ENCODE assay signal across 19 cellular contexts in the genomic region with DNA sequence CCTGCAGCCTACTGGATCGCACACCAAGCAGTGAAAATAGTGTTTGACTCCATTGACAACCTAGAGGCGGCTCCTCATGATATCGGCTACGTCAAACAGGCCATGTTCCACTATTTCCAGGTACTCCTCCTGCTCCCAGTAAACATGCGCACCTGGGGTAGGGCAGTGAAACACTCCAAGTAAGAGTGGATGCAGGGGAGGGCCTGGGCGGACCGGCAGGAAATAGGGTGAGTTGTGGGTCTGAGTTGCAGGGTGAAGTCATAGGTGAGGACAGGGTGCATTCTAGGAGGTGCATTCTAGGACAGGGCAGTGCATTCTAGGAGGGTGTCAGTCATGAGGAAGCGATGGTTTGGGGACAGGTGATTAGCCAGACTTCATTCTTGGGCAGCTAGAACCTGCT. TPM values are rescaled to one million over a fixed set of nuclear protein-coding genes. Genes with fewer than 3 reads are reported as not detected.
DNase-seq lines count a peak whose midpoint lies in the region; ATAC-seq and TF ChIP-seq lines count a peak whose summit lies in the region.
"Had no signal": no experiment of that assay in that cellular context is flagged by ENCODE, and none has a peak within 500 bp of the region (broad histone marks: within the 10 kb centered on the region; RNA-seq: fewer than 3 reads in every experiment).

No MANE protein-coding gene starts in this region.

- H3K27ac Mint-ChIP-seq in activated T-cell treated with anti-CD3 and anti-CD28 coated beads, Interleukin-2, amount 50 U/mL, for 24 hours, result peak overlapping the region; percentile 78
- H3K27ac Mint-ChIP-seq in activated B cell treated with CpG ODN at 0.5 μM for 24 hours (peak overlapping the region; percentile 99), endothelial cell (ENCODE audit: unreplicated experiment) (peak overlapping the region; percentile 49)
- H3K27ac Mint-ChIP-seq in stimulated activated memory B cell treated with anti-CD40 and anti-IgM and Interleukin-4, amounts not matched to agents 10 μg/mL and 1 μg/mL and 100 μg/mL, for 72 hours, result peak overlapping the region; percentile 81

- intact Hi-C loops in activated B cell treated with CpG ODN at 0.5 μM for 24 hours (cut with micrococcal nuclease), result no loop called here

- POLR2A ChIA-PET in activated B cell treated with CpG ODN at 0.5 μM for 24 hours (lab: Charles Lee), result no interaction called here

- H3K4me1 Mint-ChIP-seq in activated T-cell treated with anti-CD3 and anti-CD28 coated beads, Interleukin-2, amount 50 U/mL, for 24 hours (ENCODE audit: low read depth), result peaks cover 52% of the 10 kb centered on the region
- H3K4me1 Mint-ChIP-seq in activated B cell treated with CpG ODN at 0.5 μM for 24 hours, result peaks cover 60% of the 10 kb centered on the region
- peaks cover 37% of the 10 kb centered on the region for H3K4me1 Mint-ChIP-seq in endothelial cell (ENCODE audit: unreplicated experiment)
- peaks cover 53% of the 10 kb centered on the region for H3K4me1 Mint-ChIP-seq in stimulated activated memory B cell treated with anti-CD40 and anti-IgM and Interleukin-4, amounts not matched to agents 10 μg/mL and 1 μg/mL and 100 μg/mL, for 72 hours

- TF ChIP-seq CTCF in activated B cell treated with CpG ODN at 0.5 μM for 24 hours (IDR thresholded peaks at IDR 0.05) (no peak), endothelial cell (IDR thresholded peaks at IDR 0.05; ENCODE audit: unreplicated experiment) (no peak)

- no peak for DNase-seq in activated T-cell treated with anti-CD3 and anti-CD28 coated beads, Interleukin-2, amount 50 U/mL, for 24 hours
- no peak for DNase-seq in activated T-cell treated with anti-CD3 and anti-CD28 coated beads for 4 hours
- DNase-seq in activated B cell treated with CpG ODN at 0.5 μM for 24 hours, result no peak
- DNase-seq in endothelial cell (ENCODE audit: low spot score), result no peak
- DNase-seq in kidney glomerular epithelial cell (lab: John Stamatoyannopoulos, UW), result no peak
- no peak for DNase-seq in HCEC 1CT
- DNase-seq: activated gamma-delta T cell; foreskin keratinocyte; natural killer cell; NCI-H1694 treated with DMSO at 0.1 percent for 48 hours; NCI-H2227 treated with DMSO at 0.1 percent for 48 hours; NCI-H82; SHP77 treated with DMSO at 0.1 percent for 48 hours; stimulated activated CD4-positive, alpha-beta T cell treated with anti-CD3 and anti-CD28 coated beads, Interleukin-1b, Interleukin-23, amount 100 ng/mL, for 48 hours; stomach; T-helper 2 cell had no signal

- H3K36me3 Mint-ChIP-seq in activated T-cell treated with anti-CD3 and anti-CD28 coated beads, Interleukin-2, amount 50 U/mL, for 24 hours (ENCODE audit: low read depth), result peaks cover 68% of the 10 kb centered on the region
- H3K36me3 Mint-ChIP-seq in activated B cell treated with CpG ODN at 0.5 μM for 24 hours (ENCODE audit: low read depth) (peaks cover 80% of the 10 kb centered on the region), endothelial cell (ENCODE audit: low read depth, unreplicated experiment) (peaks cover 61% of the 10 kb centered on the region)
- peaks cover 37% of the 10 kb centered on the region for H3K36me3 Mint-ChIP-seq in stimulated activated memory B cell treated with anti-CD40 and anti-IgM and Interleukin-4, amounts not matched to agents 10 μg/mL and 1 μg/mL and 100 μg/mL, for 72 hours

- no peaks in the 10 kb centered on the region for H3K9me3 Mint-ChIP-seq in activated T-cell treated with anti-CD3 and anti-CD28 coated beads, Interleukin-2, amount 50 U/mL, for 24 hours
- H3K9me3 Mint-ChIP-seq in activated B cell treated with CpG ODN at 0.5 μM for 24 hours (no peaks in the 10 kb centered on the region), endothelial cell (ENCODE audit: unreplicated experiment) (no peaks in the 10 kb centered on the region)
- H3K9me3 Mint-ChIP-seq in stimulated activated memory B cell treated with anti-CD40 and anti-IgM and Interleukin-4, amounts not matched to agents 10 μg/mL and 1 μg/mL and 100 μg/mL, for 72 hours, result no peaks in the 10 kb centered on the region
- H3K9me3 Mint-ChIP-seq: natural killer cell had no signal

- ATAC-seq in activated B cell treated with CpG ODN at 0.5 μM for 24 hours (ENCODE audit: low read depth), result no peak
- no peak for ATAC-seq in stimulated activated memory B cell treated with anti-CD40 and anti-IgM and Interleukin-4, amounts not matched to agents 10 μg/mL and 1 μg/mL and 100 μg/mL, for 72 hours
- ATAC-seq in GM21717 (IDR thresholded peaks at IDR 0.05; ENCODE audit: unreplicated experiment), result no peak
- ATAC-seq: A549, foreskin keratinocyte, natural killer cell had no signal

- CTCF ChIA-PET in activated B cell treated with CpG ODN at 0.5 μM for 24 hours (lab: Charles Lee), result interaction anchor here (4.0 kb wide), 1 partner anchor 28 kb away, joined by 22 read pairs; no protein-coding TSS in a partner anchor

- H3K27me3 Mint-ChIP-seq in activated T-cell treated with anti-CD3 and anti-CD28 coated beads, Interleukin-2, amount 50 U/mL, for 24 hours, result no peaks in the 10 kb centered on the region
- H3K27me3 Mint-ChIP-seq in activated B cell treated with CpG ODN at 0.5 μM for 24 hours (no peaks in the 10 kb centered on the region), endothelial cell (ENCODE audit: unreplicated experiment) (peaks cover 16% of the 10 kb centered on the region)
- H3K27me3 Mint-ChIP-seq in stimulated activated memory B cell treated with anti-CD40 and anti-IgM and Interleukin-4, amounts not matched to agents 10 μg/mL and 1 μg/mL and 100 μg/mL, for 72 hours, result no peaks in the 10 kb centered on the region

- no peak overlapping the region for H3K4me3 Mint-ChIP-seq in activated T-cell treated with anti-CD3 and anti-CD28 coated beads, Interleukin-2, amount 50 U/mL, for 24 hours
- H3K4me3 Mint-ChIP-seq in activated B cell treated with CpG ODN at 0.5 μM for 24 hours (no peak overlapping the region), endothelial cell (ENCODE audit: unreplicated experiment) (peak overlapping the region; percentile 52)
- H3K4me3 Mint-ChIP-seq in stimulated activated memory B cell treated with anti-CD40 and anti-IgM and Interleukin-4, amounts not matched to agents 10 μg/mL and 1 μg/mL and 100 μg/mL, for 72 hours, result no peak overlapping the region
- H3K4me3 Mint-ChIP-seq: natural killer cell had no signal

RNA-seq across cellular contexts. Expression of a gene that starts 5.0 kb away (rescaled TPM):
- total RNA-seq in activated B cell treated with CpG ODN at 0.5 μM for 24 hours, result 175 and 208 TPM in 2 replicates
- total RNA-seq in endothelial cell (ENCODE audit: unreplicated experiment), result 125 TPM

RNA-seq across cellular contexts. Expression of a gene that starts 56.6 kb away (rescaled TPM):
- 11.1 and 12.2 TPM in 2 replicates for total RNA-seq in activated B cell treated with CpG ODN at 0.5 μM for 24 hours
- 4.6 TPM for total RNA-seq in endothelial cell (ENCODE audit: unreplicated experiment)

RNA-seq across cellular contexts. Expression of a gene that starts 57.0 kb away (rescaled TPM):
- total RNA-seq in activated B cell treated with CpG ODN at 0.5 μM for 24 hours (47.6 and 47.8 TPM in 2 replicates), endothelial cell (ENCODE audit: unreplicated experiment) (24.7 TPM)

Comparison
In these comparisons a context has a peak if more than half of its experiments do, and no peak if none do; other contexts are left out.
1. H3K27ac Mint-ChIP-seq: peak in every context shown above with its lines; median percentile 99 in activated B cell treated with CpG ODN at 0.5 μM for 24 hours; 81 in stimulated activated memory B cell treated with anti-CD40 and anti-IgM and Interleukin-4, amounts not matched to agents 10 μg/mL and 1 μg/mL and 100 μg/mL, for 72 hours; 78 in activated T-cell treated with anti-CD3 and anti-CD28 coated beads, Interleukin-2, amount 50 U/mL, for 24 hours; 49 in endothelial cell.